14 cellular contexts compared by ENCODE assay signal in the genomic region with DNA sequence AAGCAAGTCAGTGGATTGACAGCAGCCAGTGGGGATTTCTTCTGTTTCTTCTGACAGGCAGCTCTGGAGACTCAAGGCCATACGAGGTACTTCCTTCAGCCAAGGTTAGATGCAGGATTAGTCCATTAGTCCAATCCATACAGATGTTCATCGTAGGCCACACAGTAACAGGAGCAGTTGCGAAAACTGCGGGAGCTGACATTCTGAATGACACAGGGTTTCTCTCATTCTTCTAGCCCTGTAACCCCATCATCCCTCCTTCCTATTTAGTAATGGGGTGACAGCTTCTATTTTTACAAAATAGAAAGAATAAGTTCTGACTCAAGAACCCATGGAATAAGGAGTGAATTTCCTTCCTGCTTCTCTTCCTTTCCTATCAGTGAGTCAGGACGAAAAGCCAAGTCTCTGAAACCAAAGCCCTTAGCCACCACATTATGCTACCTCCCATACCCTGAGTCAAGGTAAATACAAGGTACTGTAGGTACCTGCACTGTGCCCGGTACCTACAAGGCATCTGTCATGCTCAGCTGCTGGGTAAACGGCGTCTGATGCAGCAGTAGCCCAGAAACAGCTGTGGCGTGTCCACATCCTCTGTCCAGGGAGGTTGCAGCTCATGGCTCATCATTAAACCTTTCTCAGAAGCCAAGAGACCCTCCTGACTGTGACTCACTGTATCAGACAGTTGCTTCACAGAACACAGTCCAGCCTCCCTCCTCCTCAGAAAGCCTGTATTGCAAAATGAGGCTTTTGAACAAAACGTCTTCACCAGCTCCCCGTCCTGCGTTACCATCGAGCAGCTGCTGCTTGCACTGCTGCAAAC.
A peak's percentile ranks its signal among the peaks of the same experiment; 100 is the strongest.
DNase-seq lines count a peak whose midpoint lies in the region; ATAC-seq, FAIRE-seq and TF ChIP-seq lines count a peak whose summit lies in the region.
"Had no signal": no experiment of that assay in that cellular context is flagged by ENCODE, and none has a peak within 500 bp of the region (broad histone marks: within the 10 kb centered on the region; RNA-seq: fewer than 3 reads in every experiment).

No MANE protein-coding gene starts in this region.

- TF ChIP-seq POLR2A in erythroblast (IDR thresholded peaks at IDR 0.05; ENCODE audit: low read length): no peak

- intact Hi-C loops in tibial artery (cut with DNase I; ENCODE audit: low total_unique reads): no loop called here

- no peak overlapping the region for H3K4me3 Mint-ChIP-seq in astrocyte (ENCODE audit: unreplicated experiment)
- H3K4me3 Mint-ChIP-seq: activated naive CD4-positive, alpha-beta T cell treated with anti-CD3 and anti-CD28 coated beads, Interleukin-2, amount 50 U/mL, for 24 hours; nephron had no signal

- H3F3A ChIP-seq in SK-N-SH (replicated peaks; ENCODE audit: insufficient read depth): no peaks in the 10 kb centered on the region

- TF ChIP-seq CTCF in SK-N-SH (IDR thresholded peaks at IDR 0.05) (no peak), astrocyte (IDR thresholded peaks at IDR 0.05; ENCODE audit: insufficient read depth, low read depth, low read length) (no peak), kidney epithelial cell (IDR thresholded peaks at IDR 0.05; ENCODE audit: insufficient read depth, low read length, poor library complexity, severe bottlenecking) (no peak), tibial artery (IDR thresholded peaks at IDR 0.05) (no peak)

- no peaks in the 10 kb centered on the region for H3K9me3 ChIP-seq in SK-N-SH
- H3K9me3 ChIP-seq in astrocyte (ENCODE audit: insufficient read depth, low read depth, low read length): no peaks in the 10 kb centered on the region
- no peaks in the 10 kb centered on the region for H3K9me3 ChIP-seq in tibial artery
- H3K9me3 ChIP-seq: esophagus squamous epithelium had no signal

- no peak for FAIRE-seq in astrocyte (lab: Jason Lieb, UNC)
- FAIRE-seq: GM12878 had no signal

- no peaks in the 10 kb centered on the region for H3K79me2 ChIP-seq in SK-N-SH (ENCODE audit: insufficient read depth)
- no peaks in the 10 kb centered on the region for H3K79me2 ChIP-seq in astrocyte (ENCODE audit: insufficient read depth, low read length)

- no peaks in the 10 kb centered on the region for H3K36me3 Mint-ChIP-seq in astrocyte (ENCODE audit: low read depth, unreplicated experiment)
- H3K36me3 Mint-ChIP-seq: activated naive CD4-positive, alpha-beta T cell treated with anti-CD3 and anti-CD28 coated beads, Interleukin-2, amount 50 U/mL, for 24 hours had no signal

- peaks cover 38% of the 10 kb centered on the region for H3K27me3 ChIP-seq in SK-N-SH (ENCODE audit: insufficient read depth)
- H3K27me3 ChIP-seq in astrocyte (ENCODE audit: insufficient read depth, low read length): peaks cover 17% of the 10 kb centered on the region
- H3K27me3 ChIP-seq in kidney epithelial cell (ENCODE audit: control insufficient read depth, insufficient read depth, low read length): peaks cover 3% of the 10 kb centered on the region
- H3K27me3 ChIP-seq in tibial artery: no peaks in the 10 kb centered on the region

- H3K9ac ChIP-seq in SK-N-SH (no peak overlapping the region), astrocyte (ENCODE audit: low read length) (no peak overlapping the region)

- H3K4me3 ChIP-seq in SK-N-SH (ENCODE audit: low read depth in 2 of 2, low read length in 1 of 2) (no peak overlapping the region), astrocyte (ENCODE audit: insufficient read depth, low read depth, low read length) (no peak overlapping the region), kidney epithelial cell (ENCODE audit: low read depth, low read length) (no peak overlapping the region), tibial artery (no peak overlapping the region)
- H3K4me3 ChIP-seq: esophagus squamous epithelium, GM12878 had no signal

- peak overlapping the region; percentile 60 for H3K27ac Mint-ChIP-seq in astrocyte (ENCODE audit: unreplicated experiment)
- H3K27ac Mint-ChIP-seq: activated naive CD4-positive, alpha-beta T cell treated with anti-CD3 and anti-CD28 coated beads, Interleukin-2, amount 50 U/mL, for 24 hours; nephron had no signal

- no peak; the same call in 2 of the 3 replicates for ATAC-seq in SK-N-SH treated with all-trans-retinoic acid at 6 μM for 48 hours
- ATAC-seq: GM12878 had no signal

- 0 out of 4 replicates have a peak, but pooled peaks cover 0 to 4% of the 10 kb centered on the region in 2 experiments for H3K4me1 ChIP-seq in SK-N-SH (ENCODE audit: control insufficient read depth in 1 of 2, insufficient read depth in 2 of 2, low read depth in 1 of 2, low read length in 1 of 2)
- no peaks in the 10 kb centered on the region for H3K4me1 ChIP-seq in astrocyte (ENCODE audit: insufficient read depth, low read length)
- peaks cover 0 to under 1% (median 0%) of the 10 kb centered on the region in 4 donors for H3K4me1 ChIP-seq in tibial artery

- CTCF ChIA-PET in SK-N-SH (lab: Yijun Ruan, JAX): interaction anchor here (0.6 kb wide), 1 partner anchor 11 kb away, joined by 3 read pairs; no protein-coding TSS in a partner anchor

- H3K27me3 Mint-ChIP-seq in astrocyte (ENCODE audit: low read depth, unreplicated experiment): peaks cover 2% of the 10 kb centered on the region

- no peak overlapping the region for H2AFZ ChIP-seq in SK-N-SH (ENCODE audit: low read depth)
- H2AFZ ChIP-seq in astrocyte (ENCODE audit: low read depth, low read length): no peak overlapping the region

- H3K4me1 Mint-ChIP-seq in astrocyte (ENCODE audit: low read depth, unreplicated experiment): peaks cover 44% of the 10 kb centered on the region

- no peak for TF ChIP-seq EP300 in SK-N-SH (IDR thresholded peaks at IDR 0.05; ENCODE audit: borderline replicate concordance in 1 of 2, low read depth in 1 of 2, low read length in 1 of 2)

- H3K36me3 ChIP-seq in SK-N-SH (replicated peaks in 1 of 2; ENCODE audit: control insufficient read depth in 1 of 2, insufficient read depth in 2 of 2, low read length in 1 of 2): no peaks in the 10 kb centered on the region
- no peaks in the 10 kb centered on the region for H3K36me3 ChIP-seq in astrocyte (ENCODE audit: insufficient read depth, low read length)
- no peaks in the 10 kb centered on the region for H3K36me3 ChIP-seq in kidney epithelial cell (ENCODE audit: control insufficient read depth, insufficient read depth, low read length)
- H3K36me3 ChIP-seq in tibial artery: no peaks in the 10 kb centered on the region
- H3K36me3 ChIP-seq: esophagus squamous epithelium had no signal

- no peaks in the 10 kb centered on the region for H4K20me1 ChIP-seq in SK-N-SH (ENCODE audit: insufficient read depth)
- no peaks in the 10 kb centered on the region for H4K20me1 ChIP-seq in astrocyte (ENCODE audit: insufficient read depth, low read length)

- WGBS in SK-N-SH (ENCODE audit: low lambda C conversion rate): 21% methylated on average over 13 of the region's 13 CpGs

- H3K27ac ChIP-seq in SK-N-SH (ENCODE audit: low read depth in 2 of 2, low read length in 1 of 2) (no peak overlapping the region), astrocyte (ENCODE audit: low read depth, low read length) (no peak overlapping the region), tibial artery (no peak overlapping the region)

- no peaks in the 10 kb centered on the region for H3K9me2 ChIP-seq in SK-N-SH

- H3K4me2 ChIP-seq in SK-N-SH (peak overlapping the region; percentile 41; the same call in 1 of the 2 replicates), astrocyte (ENCODE audit: low read length) (no peak overlapping the region)

- no peak for TF ChIP-seq RAD21 in SK-N-SH (IDR thresholded peaks at IDR 0.05; ENCODE audit: low read length)

- no peak for DNase-seq in SK-N-SH
- peak; percentile 68 for DNase-seq in astrocyte (ENCODE audit: low read depth)
- peak; percentile 76 for DNase-seq in kidney epithelial cell (ENCODE audit: low read depth)
- DNase-seq in tibial artery: peak; percentile 68 to 74
- no peak for DNase-seq in amniotic stem cell (lab: John Stamatoyannopoulos, UW)
- no peak for DNase-seq in erythroblast (lab: John Stamatoyannopoulos, UW)
- no peak for DNase-seq in activated naive CD4-positive, alpha-beta T cell treated with Interleukin-2 at 50 U/mL for 16 hours
- DNase-seq: activated CD4-positive, CD25-positive, alpha-beta regulatory T cell treated with anti-CD3 and anti-CD28 coated beads, Interleukin-2, amount 50 U/mL, for 72 hours; esophagus squamous epithelium; KG1 had no signal

- POLR2A ChIA-PET in SK-N-SH (lab: Yijun Ruan, JAX): no interaction called here

- no peaks in the 10 kb centered on the region for H3K9me3 Mint-ChIP-seq in astrocyte (ENCODE audit: unreplicated experiment)
- H3K9me3 Mint-ChIP-seq: activated naive CD4-positive, alpha-beta T cell treated with anti-CD3 and anti-CD28 coated beads, Interleukin-2, amount 50 U/mL, for 24 hours; nephron had no signal

TF ChIP-seq in SK-N-SH, 30 proteins besides CTCF, POLR2A, EP300 and RAD21:
- TF ChIP-seq FOXM1 (IDR thresholded peaks at IDR 0.05; ENCODE audit: low read depth): no peak
- TF ChIP-seq SIN3A (IDR thresholded peaks at IDR 0.05; ENCODE audit: borderline replicate concordance, low read depth, low read length): no peak
- no peak for TF ChIP-seq TAF1 (IDR thresholded peaks at IDR 0.05; ENCODE audit: borderline replicate concordance, low read depth, low read length)

TF ChIP-seq in SK-N-SH treated with all-trans-retinoic acid at 6 μM for 48 hours, 23 proteins besides CTCF, POLR2A, EP300 and RAD21 (continues in another document):
- no peak for TF ChIP-seq TCF4 (CRISPR knock-in tag; IDR thresholded peaks at IDR 0.05; ENCODE audit: borderline replicate concordance)
- TF ChIP-seq RARB (CRISPR knock-in tag; IDR thresholded peaks at IDR 0.05): no peak
- no peak for TF ChIP-seq ZC3H10 (CRISPR knock-in tag; IDR thresholded peaks at IDR 0.05)
- no peak for TF ChIP-seq PATZ1 (CRISPR knock-in tag; IDR thresholded peaks at IDR 0.05; ENCODE audit: borderline replicate concordance)
- TF ChIP-seq ZFP30 (CRISPR knock-in tag; IDR thresholded peaks at IDR 0.05): no peak

Comparison
In these comparisons a context has a peak if more than half of its experiments do, and no peak if none do; other contexts are left out.
1. DNase-seq: peak in astrocyte (single experiment), kidney epithelial cell (single experiment) and tibial artery (2 of 2); none in SK-N-SH (single experiment), amniotic stem cell (single experiment), erythroblast (0 of 2) and activated naive CD4-positive, alpha-beta T cell treated with Interleukin-2 at 50 U/mL for 16 hours (single experiment).